ENCODE assay signal across 9 cellular contexts in genomic region chr19:10421240-10421948, GRCh38. TPM values are rescaled to one million over a fixed set of nuclear protein-coding genes. Genes with fewer than 3 reads are reported as not detected.
A peak's percentile ranks its signal among the peaks of the same experiment; 100 is the strongest.
DNase-seq lines count a peak whose midpoint lies in the region; ATAC-seq, FAIRE-seq and TF ChIP-seq lines count a peak whose summit lies in the region.
"Had no signal": no experiment of that assay in that cellular context is flagged by ENCODE, and none has a peak within 500 bp of the region (broad histone marks: within the 10 kb centered on the region; RNA-seq: fewer than 3 reads in every experiment).

No MANE protein-coding gene starts in this region.

- no peaks in the 10 kb centered on the region for H3K36me3 ChIP-seq in GM12878 (ENCODE audit: control insufficient read depth in 2 of 2, insufficient read depth in 2 of 2, low read length in 1 of 2)

- H3K27ac ChIP-seq in GM12878 (ENCODE audit: control insufficient read depth, insufficient read depth) (no peak overlapping the region), skin epidermis (peak overlapping the region in 1 of 21 experiments; percentile 51)

- no peaks in the 10 kb centered on the region for H3K9me3 Mint-ChIP-seq in activated T-cell treated with anti-CD3 and anti-CD28 coated beads, Interleukin-2, amount 50 U/mL, for 24 hours

- H3K4me1 ChIP-seq in GM12878 (ENCODE audit: control insufficient read depth, insufficient read depth, low read length): peaks cover 56% of the 10 kb centered on the region

- peak overlapping the region; percentile 68 for H3K4me3 Mint-ChIP-seq in activated T-cell treated with anti-CD3 and anti-CD28 coated beads, Interleukin-2, amount 50 U/mL, for 24 hours

- H3K4me2 ChIP-seq in GM12878 (ENCODE audit: control insufficient read depth, insufficient read depth): peak overlapping the region; percentile 65

- no peak for DNase-seq in activated T-cell treated with anti-CD3 and anti-CD28 coated beads, Interleukin-2, amount 50 U/mL, for 24 hours
- no peak for DNase-seq in activated T-cell treated with anti-CD3 and anti-CD28 coated beads, Interleukin-2, amount 50 U/mL, for 1 hour
- DNase-seq in NAMALWA (ENCODE audit: low spot score) (peak; percentile 60), GM12878 (ENCODE audit: low read depth, low spot score) (no peak), T1000 (lab: John Stamatoyannopoulos, UW) (no peak), kidney tubule cell (ENCODE audit: low spot score) (no peak)

- H3K79me2 ChIP-seq in GM12878 (ENCODE audit: control insufficient read depth, insufficient read depth, low read length): no peaks in the 10 kb centered on the region

- ATAC-seq in GM12878: no peak
- no peak for ATAC-seq in GM18907 (IDR thresholded peaks at IDR 0.05; ENCODE audit: unreplicated experiment)

- H3K27ac Mint-ChIP-seq in activated T-cell treated with anti-CD3 and anti-CD28 coated beads, Interleukin-2, amount 50 U/mL, for 24 hours: peak overlapping the region; percentile 35

- H2AFZ ChIP-seq in GM12878 (ENCODE audit: control insufficient read depth, low read depth, low read length): no peak overlapping the region

- H3K36me3 Mint-ChIP-seq in activated T-cell treated with anti-CD3 and anti-CD28 coated beads, Interleukin-2, amount 50 U/mL, for 24 hours (ENCODE audit: low read depth): no peaks in the 10 kb centered on the region

- intact Hi-C loops in GM12878 (cut with micrococcal nuclease; ENCODE audit: unreplicated experiment): no loop called here

- CTCF ChIA-PET in GM12878 (lab: Yijun Ruan, JAX): interaction anchor here (0.9 to 28.5 kb wide), 5 partner anchors 4 to 162 kb away, joined by 3 to 1053 read pairs (median 4); partner anchors contain the start of genes CDC37 and PDE4A

- POLR2A ChIA-PET in GM12878 (lab: Charles Lee): interaction anchor here (0.5 to 7.8 kb wide), 7 partner anchors 8 to 184 kb away, joined by 3 to 122 read pairs (median 4); partner anchors contain the start of gene CDC37

- no peak for TF ChIP-seq RAD21 in GM12878 (IDR thresholded peaks at IDR 0.05; ENCODE audit: insufficient read depth, low read depth, low read length)

- SMC1A ChIA-PET in GM12878 (lab: Charles Lee; ENCODE audit: uncharacterized antibody, unreplicated experiment): interaction anchor here (1.7 to 17.7 kb wide), 2 partner anchors 10 to 15 kb away, joined by 12 to 364 read pairs; partner anchors contain the start of gene CDC37

- RAD21 ChIA-PET in GM12878 (lab: Charles Lee; ENCODE audit: unreplicated experiment): interaction anchor here (0.7 to 10.2 kb wide), 7 partner anchors 9 to 280 kb away, joined by 3 to 209 read pairs (median 3); partner anchors contain the start of genes CDC37 and QTRT1

- no peaks in the 10 kb centered on the region for H3K9me3 ChIP-seq in GM12878 (replicated peaks; ENCODE audit: control insufficient read depth, insufficient read depth, low read length)

- H3K9ac ChIP-seq in GM12878 (ENCODE audit: control insufficient read depth, insufficient read depth, low read length): no peak overlapping the region

- no peak for TF ChIP-seq POLR2A in GM12878 (IDR thresholded peaks at IDR 0.05; ENCODE audit: low read depth, low read length)

- no peaks in the 10 kb centered on the region; the same call in 1 of the 2 replicates for H4K20me1 ChIP-seq in GM12878 (ENCODE audit: control insufficient read depth, insufficient read depth)

- H3K4me1 Mint-ChIP-seq in activated T-cell treated with anti-CD3 and anti-CD28 coated beads, Interleukin-2, amount 50 U/mL, for 24 hours (ENCODE audit: low read depth): peaks cover 72% of the 10 kb centered on the region

- WGBS in GM12878 (ENCODE audit: insufficient coverage, insufficient replicate concordance, low lambda C conversion rate, missing lambda C conversion rate): 15% methylated on average over 16 of the region's 16 CpGs

- TF ChIP-seq EP300 in GM12878 (IDR thresholded peaks at IDR 0.05; ENCODE audit: borderline replicate concordance in 1 of 2, control insufficient read depth in 1 of 2, low read depth in 2 of 2, low read length in 2 of 2): no peak

- H3K4me3 ChIP-seq in GM12878 (peak overlapping the region; percentile 45), skin epidermis (peak overlapping the region in 4 of 7 experiments; percentile 16 to 36 (median 30))

- no peak for TF ChIP-seq CTCF in GM12878 (IDR thresholded peaks at IDR 0.05 in 2 of 3, conservative IDR thresholded peaks at IDR 0.05 in 1 of 3; ENCODE audit: control insufficient read depth in 2 of 3, extremely low read depth in 1 of 3, insufficient read depth in 1 of 3, low read depth in 3 of 3, low read length in 3 of 3)

- peaks cover 0 to 17% of the 10 kb centered on the region in 2 experiments; a peak in 3 of 4 replicates for H3K27me3 ChIP-seq in GM12878 (replicated peaks in 1 of 2; ENCODE audit: control insufficient read depth in 2 of 2, insufficient read depth in 2 of 2, low read length in 1 of 2)

- peaks cover 63% of the 10 kb centered on the region for H3K27me3 Mint-ChIP-seq in activated T-cell treated with anti-CD3 and anti-CD28 coated beads, Interleukin-2, amount 50 U/mL, for 24 hours

- in situ Hi-C loops in GM12878 (cut with MboI): no loop called here

- FAIRE-seq in GM12878 (lab: Jason Lieb, UNC): no peak
- FAIRE-seq: islet of Langerhans had no signal

- no TSS peak for BruUV-seq in GM12878 (replicated peaks; lab: Mats Ljungman, UMichigan)

TF ChIP-seq in GM12878, 131 proteins besides CTCF, POLR2A, EP300 and RAD21 (continues in another document):
- TF ChIP-seq ZNF217 (IDR thresholded peaks at IDR 0.05) (peak; percentile 78; the same call in 1 of the 2 replicates), SMARCA5 (IDR thresholded peaks at IDR 0.05) (peak; percentile 62; the same call in 1 of the 2 replicates)

RNA-seq across cellular contexts. Expression of gene PDE4A, which starts 1.1 kb away (rescaled TPM):
- total RNA-seq in GM12878 (2013; cell fraction: nucleolus; rRNA removed): 7.4 and 7.7 TPM in 2 replicates
- total RNA-seq in GM12878 (2014; rRNA removed) (1.6 and 1.9 TPM in 2 replicates), GM12878 (2014; rRNA removed; fragmentation: Illumina TruSeq; extraction: Trizol) (1.7 and 1.9 TPM in 2 replicates), GM12878 (2021) (11.1 and 13.3 TPM in 2 replicates)
- polyA plus RNA-seq in GM12878 (2011; ENCODE audit: low read depth): 6.4 TPM
- polyA plus RNA-seq in GM12878 (2011; rRNA removed) (2.7 and 4.8 TPM in 2 replicates), GM12878 (2014; fragmentation: Illumina TruSeq; extraction: Trizol) (3.5 and 5.0 TPM in 2 replicates), GM12878 (2014; fragmentation: Nextera tagmentation; extraction: Ambion mirVana) (under 1 TPM; 0.24 to 0.46 TPM), GM12878 (2014; rRNA removed) (7.1 and 7.9 TPM in 2 replicates), GM12878 (2016; fragmentation: Nextera tagmentation; extraction: Ambion mirVana) (1 to 10 TPM; 7.4 to 8.1 TPM)
- polyA plus RNA-seq in GM12878 (2011; cell fraction: cytosol; rRNA removed): 8.4 and 9.3 TPM in 2 replicates
- polyA plus RNA-seq in GM12878 (2011; cell fraction: nucleus; rRNA removed): 11.0 and 16.0 TPM in 2 replicates
- polyA plus RNA-seq in GM12878 (2012): 14.3 and 15.7 TPM in 2 replicates
- polyA minus RNA-seq in GM12878 (2011; rRNA and poly(A)+ RNA removed): 7.7 and 10.3 TPM in 2 replicates
- 7.8 and 9.2 TPM in 2 replicates for polyA minus RNA-seq in GM12878 (2011; cell fraction: cytosol; rRNA and poly(A)+ RNA removed)
- polyA minus RNA-seq in GM12878 (2011; cell fraction: nucleus; rRNA and poly(A)+ RNA removed): 3.5 TPM in 2 replicates

RNA-seq across cellular contexts. Expression of gene CDC37, which starts 18.1 kb away (rescaled TPM):
- total RNA-seq in GM12878 (2013; cell fraction: nucleolus; rRNA removed): 43.2 and 59.3 TPM in 2 replicates
- total RNA-seq in GM12878 (2014; rRNA removed): 179 and 197 TPM in 2 replicates
- 110 and 117 TPM in 2 replicates for total RNA-seq in GM12878 (2014; rRNA removed; fragmentation: Illumina TruSeq; extraction: Trizol)
- 144 and 155 TPM in 2 replicates for total RNA-seq in GM12878 (2021)
- polyA plus RNA-seq in GM12878 (2011; ENCODE audit: low read depth): 84.0 TPM
- 140 and 200 TPM in 2 replicates for polyA plus RNA-seq in GM12878 (2011; rRNA removed)
- 211 and 322 TPM in 2 replicates for polyA plus RNA-seq in GM12878 (2011; cell fraction: cytosol; rRNA removed)
- 421 and 498 TPM in 2 replicates for polyA plus RNA-seq in GM12878 (2011; cell fraction: nucleus; rRNA removed)
- polyA plus RNA-seq in GM12878 (2012): 146 and 163 TPM in 2 replicates
- polyA plus RNA-seq in GM12878 (2014; fragmentation: Illumina TruSeq; extraction: Trizol): 50.7 and 105 TPM in 2 replicates
- 1 to 10 TPM; 4.7 to 8.8 TPM for polyA plus RNA-seq in GM12878 (2014; fragmentation: Nextera tagmentation; extraction: Ambion mirVana)
- 265 and 297 TPM in 2 replicates for polyA plus RNA-seq in GM12878 (2014; rRNA removed)
- 100 to 1,000 TPM; 255 to 262 TPM for polyA plus RNA-seq in GM12878 (2016; fragmentation: Nextera tagmentation; extraction: Ambion mirVana)
- polyA minus RNA-seq in GM12878 (2011; rRNA and poly(A)+ RNA removed): 76.0 and 82.1 TPM in 2 replicates
- 42.4 and 45.5 TPM in 2 replicates for polyA minus RNA-seq in GM12878 (2011; cell fraction: cytosol; rRNA and poly(A)+ RNA removed)
- 22.4 and 40.0 TPM in 2 replicates for polyA minus RNA-seq in GM12878 (2011; cell fraction: nucleus; rRNA and poly(A)+ RNA removed)

RNA-seq across cellular contexts. Expression of gene TYK2, which starts 41.0 kb away (rescaled TPM):
- 483 and 545 TPM in 2 replicates for total RNA-seq in GM12878 (2013; cell fraction: nucleolus; rRNA removed)
- total RNA-seq in GM12878 (2014; rRNA removed) (235 and 304 TPM in 2 replicates), GM12878 (2014; rRNA removed; fragmentation: Illumina TruSeq; extraction: Trizol) (145 and 164 TPM in 2 replicates), GM12878 (2021) (267 and 297 TPM in 2 replicates)
- 148 TPM for polyA plus RNA-seq in GM12878 (2011; ENCODE audit: low read depth)
- polyA plus RNA-seq in GM12878 (2011; rRNA removed) (62.0 and 127 TPM in 2 replicates), GM12878 (2014; fragmentation: Illumina TruSeq; extraction: Trizol) (80.2 and 185 TPM in 2 replicates), GM12878 (2014; fragmentation: Nextera tagmentation; extraction: Ambion mirVana) (10 to 100 TPM; 36.4 to 66.9 TPM), GM12878 (2014; rRNA removed) (364 and 387 TPM in 2 replicates), GM12878 (2016; fragmentation: Nextera tagmentation; extraction: Ambion mirVana) (100 to 1,000 TPM; 172 to 186 TPM)
- 171 and 227 TPM in 2 replicates for polyA plus RNA-seq in GM12878 (2011; cell fraction: cytosol; rRNA removed)
- polyA plus RNA-seq in GM12878 (2011; cell fraction: nucleus; rRNA removed): 997 and 1,420 TPM in 2 replicates
- 217 and 288 TPM in 2 replicates for polyA plus RNA-seq in GM12878 (2012)
- polyA minus RNA-seq in GM12878 (2011; rRNA and poly(A)+ RNA removed): 58.7 and 148 TPM in 2 replicates
- 70.7 and 98.7 TPM in 2 replicates for polyA minus RNA-seq in GM12878 (2011; cell fraction: cytosol; rRNA and poly(A)+ RNA removed)
- 78.8 and 145 TPM in 2 replicates for polyA minus RNA-seq in GM12878 (2011; cell fraction: nucleus; rRNA and poly(A)+ RNA removed)
